8 cellular contexts compared by ENCODE assay signal in the genomic region with DNA sequence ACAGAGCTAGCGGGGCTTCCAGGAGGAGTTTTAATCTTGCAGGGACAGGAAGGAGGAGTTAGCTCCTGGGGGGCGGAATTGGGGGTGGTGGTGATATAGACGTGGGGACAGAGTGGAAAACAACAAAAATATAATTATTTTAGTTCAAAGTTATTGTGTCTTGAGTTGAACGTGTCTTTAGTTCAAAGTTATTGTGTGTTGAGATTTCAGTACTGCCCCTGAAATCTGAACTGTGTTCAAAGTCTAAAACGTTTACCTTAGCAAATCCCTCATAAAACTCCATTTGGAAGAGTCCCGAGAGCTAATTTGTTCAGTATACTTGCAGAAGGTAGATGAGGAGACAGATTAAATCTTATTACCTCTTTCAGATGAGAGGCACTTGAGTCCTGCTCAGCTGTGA.
DNase-seq lines count a peak whose midpoint lies in the region; ATAC-seq and TF ChIP-seq lines count a peak whose summit lies in the region.
"Not testable (repeated sequence)": the region's sequence is repeated elsewhere in the genome, so short reads cannot be mapped to it uniquely, and the experiment has no call there.

No MANE protein-coding gene starts in this region.

- not testable (repeated sequence) for H2AFZ ChIP-seq in Karpas-422 (ENCODE audit: low read length); PC-9

- in situ Hi-C loops in transverse colon (cut with MboI; ENCODE audit: low pct_ligation_motif_present in 1 of 4, low pct_unique_long_range_greater_than_20kb in 1 of 4, low sequenced_read_pairs in 3 of 4) = not testable (repeated sequence)

- not testable (repeated sequence) for TF ChIP-seq CTCF in PC-9 (conservative IDR thresholded peaks at IDR 0.05); colonic mucosa (IDR thresholded peaks at IDR 0.05); neural crest cell (conservative IDR thresholded peaks at IDR 0.05); transverse colon (IDR thresholded peaks at IDR 0.05)

- BruUV-seq in PC-9 (replicated peaks; lab: Mats Ljungman, UMichigan) = not testable (repeated sequence)

- not testable (repeated sequence) for TF ChIP-seq POLR2A in transverse colon (IDR thresholded peaks at IDR 0.05)

- H3K27me3 Mint-ChIP-seq in CD8-positive, alpha-beta memory T cell = not testable (repeated sequence)
- H3K27me3 Mint-ChIP-seq in activated CD8-positive, alpha-beta memory T cell treated with anti-CD3 and anti-CD28 coated beads, Interleukin-2, amount 10 ng/mL, durations not matched to agents 7 days and 5 days = peaks cover 22% of the 10 kb centered on the region
- peaks cover 14% of the 10 kb centered on the region for H3K27me3 Mint-ChIP-seq in neural crest cell (ENCODE audit: low read depth)

- H3K9me3 ChIP-seq in CD8-positive, alpha-beta memory T cell (ENCODE audit: low read length); Karpas-422 (ENCODE audit: low read length); PC-9 (ENCODE audit: insufficient read depth, low read depth); colonic mucosa; iPS-18a (ENCODE audit: control insufficient read depth, low read depth, low read length); transverse colon: not testable (repeated sequence)

- TF ChIP-seq EP300 in transverse colon (IDR thresholded peaks at IDR 0.05; ENCODE audit: low read depth) = not testable (repeated sequence)

- H3K9ac ChIP-seq in Karpas-422 (ENCODE audit: low read length); iPS-18a (ENCODE audit: low read length): not testable (repeated sequence)
- peak overlapping the region in 1 of 2 donors; percentile 63 for H3K9ac ChIP-seq in colonic mucosa (ENCODE audit: low read depth in 2 of 2, low read length in 2 of 2)

- not testable (repeated sequence) for H3K9me2 ChIP-seq in Karpas-422 (replicated peaks; ENCODE audit: insufficient read depth, low read length); PC-9 (ENCODE audit: insufficient read depth)

- H3K4me2 ChIP-seq in Karpas-422 (ENCODE audit: low read depth, low read length, poor library complexity, severe bottlenecking) (peak overlapping the region; percentile 59), PC-9 (peak overlapping the region; percentile 69)

- not testable (repeated sequence) for H3K27ac ChIP-seq in CD8-positive, alpha-beta memory T cell (ENCODE audit: low read depth, low read length); Karpas-422 (ENCODE audit: low read length); PC-9; iPS-18a (ENCODE audit: low read length)
- peak overlapping the region; percentile 60 for H3K27ac ChIP-seq in colonic mucosa
- H3K27ac ChIP-seq in transverse colon = peak overlapping the region; percentile 84 to 92 (median 89)

- not testable (repeated sequence) for H3K36me3 ChIP-seq in CD8-positive, alpha-beta memory T cell (ENCODE audit: insufficient read depth, low read length); Karpas-422 (ENCODE audit: insufficient read depth, low read length); PC-9 (ENCODE audit: low read depth); colonic mucosa; iPS-18a (ENCODE audit: control insufficient read depth, low read depth, low read length); transverse colon

- CTCF ChIA-PET in CD8-positive, alpha-beta memory T cell (lab: Charles Lee); PC-9 (lab: Charles Lee); activated CD8-positive, alpha-beta memory T cell treated with anti-CD3 and anti-CD28 coated beads, Interleukin-2, amount 10 ng/mL, durations not matched to agents 7 days and 5 days (lab: Charles Lee): not testable (repeated sequence)

- peaks cover 8 to 13% (median 11%) of the 10 kb centered on the region in 3 donors for H3K4me1 Mint-ChIP-seq in CD8-positive, alpha-beta memory T cell
- H3K4me1 Mint-ChIP-seq in activated CD8-positive, alpha-beta memory T cell treated with anti-CD3 and anti-CD28 coated beads, Interleukin-2, amount 10 ng/mL, durations not matched to agents 7 days and 5 days = peaks cover 13% of the 10 kb centered on the region
- H3K4me1 Mint-ChIP-seq in neural crest cell = peaks cover 20% of the 10 kb centered on the region

- peak overlapping the region; percentile 71 to 96 (median 95) for H3K4me3 Mint-ChIP-seq in CD8-positive, alpha-beta memory T cell
- peak overlapping the region; percentile 87 for H3K4me3 Mint-ChIP-seq in activated CD8-positive, alpha-beta memory T cell treated with anti-CD3 and anti-CD28 coated beads, Interleukin-2, amount 10 ng/mL, durations not matched to agents 7 days and 5 days
- H3K4me3 Mint-ChIP-seq in neural crest cell = peak overlapping the region; percentile 98

- intact Hi-C loops in PC-9 (cut with micrococcal nuclease; ENCODE audit: unreplicated experiment); colonic mucosa (cut with DNase I); transverse colon (cut with DNase I; ENCODE audit: low total_unique reads): not testable (repeated sequence)

- H3K4me1 ChIP-seq in CD8-positive, alpha-beta memory T cell (ENCODE audit: insufficient read depth, low read length); Karpas-422 (ENCODE audit: low read length); colonic mucosa; iPS-18a (ENCODE audit: control insufficient read depth, low read depth, low read length); transverse colon: not testable (repeated sequence)
- peaks cover 29% of the 10 kb centered on the region for H3K4me1 ChIP-seq in PC-9 (replicated peaks; ENCODE audit: insufficient read depth)

- not testable (repeated sequence) for ATAC-seq in activated CD8-positive, alpha-beta memory T cell treated with anti-CD3 and anti-CD28 coated beads, Interleukin-2, amount 10 ng/mL, durations not matched to agents 7 days and 5 days

- WGBS in transverse colon (ENCODE audit: low coverage in 1 of 2), 2 donors = 23 to 26% methylated on average over 4 to 6 of the region's 6 CpGs

- not testable (repeated sequence) for H3K9me3 Mint-ChIP-seq in CD8-positive, alpha-beta memory T cell; activated CD8-positive, alpha-beta memory T cell treated with anti-CD3 and anti-CD28 coated beads, Interleukin-2, amount 10 ng/mL, durations not matched to agents 7 days and 5 days (ENCODE audit: low read depth); neural crest cell

- DNase-seq in CD8-positive, alpha-beta memory T cell; Karpas-422; PC-9; activated CD8-positive, alpha-beta memory T cell treated with anti-CD3 and anti-CD28 coated beads, Interleukin-2, amount 10 ng/mL, durations not matched to agents 7 days and 5 days; colonic mucosa; neural crest cell (ENCODE audit: low read depth, low spot score); transverse colon: not testable (repeated sequence)

- not testable (repeated sequence) for H3K36me3 Mint-ChIP-seq in CD8-positive, alpha-beta memory T cell; activated CD8-positive, alpha-beta memory T cell treated with anti-CD3 and anti-CD28 coated beads, Interleukin-2, amount 10 ng/mL, durations not matched to agents 7 days and 5 days; neural crest cell (ENCODE audit: low read depth)

- not testable (repeated sequence) for H3K79me2 ChIP-seq in Karpas-422 (ENCODE audit: low read length); PC-9 (ENCODE audit: low read depth)

- H3F3A ChIP-seq in PC-9 (ENCODE audit: insufficient read depth, low read depth) = peaks cover 16% of the 10 kb centered on the region; the same call in 1 of the 2 replicates

- H3K27ac Mint-ChIP-seq in CD8-positive, alpha-beta memory T cell = peak overlapping the region in 5 of 8 donors; percentile 3 to 91 (median 80)
- not testable (repeated sequence) for H3K27ac Mint-ChIP-seq in activated CD8-positive, alpha-beta memory T cell treated with anti-CD3 and anti-CD28 coated beads, Interleukin-2, amount 10 ng/mL, durations not matched to agents 7 days and 5 days; neural crest cell (ENCODE audit: unreplicated experiment)

- not testable (repeated sequence) for H3K27me3 ChIP-seq in CD8-positive, alpha-beta memory T cell (ENCODE audit: insufficient read depth, low read length, poor library complexity, severe bottlenecking); Karpas-422 (ENCODE audit: low read length); PC-9 (ENCODE audit: insufficient read depth, low read depth); colonic mucosa; iPS-18a (ENCODE audit: control insufficient read depth, insufficient read depth, low read length); transverse colon

- H3K4me3 ChIP-seq in CD8-positive, alpha-beta memory T cell (ENCODE audit: low read length) = not testable (repeated sequence)
- H3K4me3 ChIP-seq in Karpas-422 (ENCODE audit: low read length) = peak overlapping the region; percentile 59; the same call in 1 of the 2 replicates
- peak overlapping the region; percentile 54; the same call in 1 of the 2 replicates for H3K4me3 ChIP-seq in PC-9
- peak overlapping the region; percentile 47 for H3K4me3 ChIP-seq in colonic mucosa
- H3K4me3 ChIP-seq in iPS-18a (ENCODE audit: low read length) = peak overlapping the region; percentile 60
- peak overlapping the region in 3 of 4 donors; percentile 40 to 76 (median 48) for H3K4me3 ChIP-seq in transverse colon

- H4K20me1 ChIP-seq in Karpas-422 (ENCODE audit: insufficient read depth, low read depth, low read length); PC-9 (ENCODE audit: insufficient read depth): not testable (repeated sequence)

- POLR2A ChIA-PET in CD8-positive, alpha-beta memory T cell (lab: Charles Lee) = not testable (repeated sequence)
- POLR2A ChIA-PET in PC-9 (lab: Charles Lee; ENCODE audit: unreplicated experiment) = interaction anchor here (0.6 kb wide), 1 partner anchor 473 kb away, joined by 9 read pairs; no protein-coding TSS in a partner anchor
